In genomic region chr6:62775427-62776022, GRCh38 we compare ENCODE assay signal across 8 cellular contexts.
DNase-seq lines count a peak whose midpoint lies in the region; ATAC-seq, FAIRE-seq and TF ChIP-seq lines count a peak whose summit lies in the region.

No MANE protein-coding gene starts in this region.

- ATAC-seq in HG02870 (IDR thresholded peaks at IDR 0.05; ENCODE audit: unreplicated experiment) (peak; percentile 63), RWPE2 (ENCODE audit: low read depth) (no peak), left lung (no peak), Right ventricle myocardium superior (ENCODE audit: poor library complexity) (no peak)

- H3K4me1 ChIP-seq in RWPE2 (ENCODE audit: insufficient read depth, poor library complexity, severe bottlenecking) (no peaks in the 10 kb centered on the region), left lung (no peaks in the 10 kb centered on the region)

- intact Hi-C loops in left lung (cut with DNase I), result no loop called here
- intact Hi-C loops in Right ventricle myocardium superior (cut with DNase I), result no loop called here

- DNase-seq in G401 (ENCODE audit: low spot score) (peak; percentile 9), RWPE2 (ENCODE audit: low spot score) (no peak), left lung (no peak), urothelium cell line (ENCODE audit: low spot score) (no peak), Right ventricle myocardium superior (no peak)
- no peak for DNase-seq in effector CD8-positive, alpha-beta T cell (lab: John Stamatoyannopoulos, UW)
- DNase-seq in activated CD4-positive, alpha-beta T cell treated with anti-CD3 and anti-CD28 coated beads for 48 hours, result no peak

- in situ Hi-C loops in G401 (cut with HindIII; ENCODE audit: low sequenced_read_pairs), result no loop called here

- no peaks in the 10 kb centered on the region for H3K27me3 ChIP-seq in RWPE2 (ENCODE audit: insufficient read depth, poor library complexity, severe bottlenecking)
- H3K27me3 ChIP-seq in left lung, result no peaks in the 10 kb centered on the region

- TF ChIP-seq CTCF in RWPE2 (IDR thresholded peaks at IDR 0.05; ENCODE audit: poor library complexity, severe bottlenecking) (peak; percentile 83), left lung (IDR thresholded peaks at IDR 0.05) (peak; percentile 3 to 44)

- H3K9me3 ChIP-seq in RWPE2 (ENCODE audit: severe bottlenecking) (no peaks in the 10 kb centered on the region), left lung (no peaks in the 10 kb centered on the region)

- H3K4me3 ChIP-seq in RWPE2 (ENCODE audit: severe bottlenecking) (no peak overlapping the region), left lung (no peak overlapping the region)

- H3K27ac ChIP-seq in RWPE2 (ENCODE audit: poor library complexity, severe bottlenecking), result no peak overlapping the region
- no peak overlapping the region for H3K27ac ChIP-seq in left lung

- FAIRE-seq in urothelium cell line (lab: Jason Lieb, UNC), result no peak

- H3K36me3 ChIP-seq in RWPE2 (ENCODE audit: low read depth) (no peaks in the 10 kb centered on the region), left lung (no peaks in the 10 kb centered on the region)
